7 cellular contexts compared by ENCODE assay signal in the genomic region with DNA sequence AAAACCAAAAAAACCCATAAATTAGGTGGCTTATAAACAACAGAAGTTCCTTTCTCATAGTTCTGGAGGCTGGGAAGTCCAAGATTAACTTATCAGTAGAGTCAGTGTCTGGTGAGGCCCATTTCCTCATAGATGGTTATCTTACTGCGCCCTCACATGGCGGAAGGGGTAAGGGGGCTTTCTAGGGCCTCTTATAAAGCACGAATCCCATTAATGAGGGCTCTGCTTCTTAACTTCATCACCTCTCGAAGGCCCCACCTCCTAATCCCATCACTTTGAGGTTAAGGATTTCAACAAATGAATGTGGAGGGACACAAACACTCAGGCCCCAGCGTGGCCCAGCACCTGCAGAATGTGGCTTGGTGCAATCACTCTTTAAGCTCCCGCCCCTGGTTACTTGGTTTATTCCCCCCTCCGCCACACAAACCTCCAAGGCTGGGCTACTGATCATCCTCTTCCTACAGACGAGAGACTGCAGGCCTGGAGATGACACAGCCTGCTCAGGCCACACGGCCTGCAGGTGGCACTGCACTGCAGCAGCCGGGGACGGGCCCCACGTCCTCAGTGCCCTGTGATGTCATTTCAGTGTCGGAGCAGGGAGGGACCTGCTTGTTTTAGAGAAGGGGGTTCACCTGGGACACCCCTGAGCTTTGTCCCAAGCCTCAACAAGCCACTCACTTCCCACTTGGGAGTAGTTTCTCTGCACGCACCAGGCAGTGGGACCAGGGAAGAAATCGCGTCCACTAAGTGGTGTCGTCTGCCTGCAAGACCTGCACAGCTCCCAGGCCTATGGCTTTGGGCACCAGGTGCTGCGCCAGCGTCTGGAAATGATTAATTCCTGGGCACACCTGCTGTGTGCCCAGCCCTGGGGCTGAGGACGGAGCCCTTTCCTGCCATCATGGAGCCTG.
A peak's percentile ranks its signal among the peaks of the same experiment; 100 is the strongest.
DNase-seq lines count a peak whose midpoint lies in the region; ATAC-seq and TF ChIP-seq lines count a peak whose summit lies in the region.
"Not testable (repeated sequence)": the region's sequence is repeated elsewhere in the genome, so short reads cannot be mapped to it uniquely, and the experiment has no call there.

No MANE protein-coding gene starts in this region.

- ATAC-seq in PC-3, result peak; percentile 96
- ATAC-seq in activated CD8-positive, alpha-beta T cell treated with anti-CD3 and anti-CD28 coated beads for 36 hours, result peak; percentile 98

- H3K27me3 ChIP-seq in PC-3 (ENCODE audit: low read length); spleen (replicated peaks in 1 of 7): not testable (repeated sequence)

- not testable (repeated sequence) for TF ChIP-seq POLR2A in spleen (IDR thresholded peaks at IDR 0.05)

- not testable (repeated sequence) for H3K9me2 ChIP-seq in PC-3 (replicated peaks; ENCODE audit: low read length)

- not testable (repeated sequence) for H3K27me3 Mint-ChIP-seq in activated CD8-positive, alpha-beta T cell treated with anti-CD3 and anti-CD28 coated beads for 36 hours

- POLR2A ChIA-PET in PC-3 (lab: Charles Lee; ENCODE audit: unreplicated experiment); activated CD8-positive, alpha-beta T cell treated with anti-CD3 and anti-CD28 coated beads for 36 hours (lab: Charles Lee): not testable (repeated sequence)

- DNase-seq in LNCaP clone FGC (ENCODE audit: low read depth) (peak; percentile 10), PC-3 (peak; percentile 66), choroid plexus epithelial cell (ENCODE audit: low read depth) (peak; percentile 52), kidney glomerular epithelial cell (lab: John Stamatoyannopoulos, UW) (peak; percentile 10), spleen (peak; percentile 88)
- DNase-seq in activated CD8-positive, alpha-beta T cell treated with anti-CD3 and anti-CD28 coated beads for 36 hours, result peak; percentile 75

- H3K79me2 ChIP-seq in PC-3 (ENCODE audit: low read length), result not testable (repeated sequence)

- H3K36me3 Mint-ChIP-seq in activated CD8-positive, alpha-beta T cell treated with anti-CD3 and anti-CD28 coated beads for 36 hours (ENCODE audit: low read depth), result not testable (repeated sequence)

- not testable (repeated sequence) for H3K27ac ChIP-seq in PC-3 (ENCODE audit: low read length); spleen

- WGBS in spleen, 5 donors, result 51 to 82% (median 57%) methylated on average over 8 to 18 of the region's 20 CpGs

- not testable (repeated sequence) for H3K36me3 ChIP-seq in PC-3 (ENCODE audit: low read depth, low read length)
- peaks cover 0 to 14% (median 0%) of the 10 kb centered on the region in 6 donors for H3K36me3 ChIP-seq in spleen

- H3K4me1 Mint-ChIP-seq in activated CD8-positive, alpha-beta T cell treated with anti-CD3 and anti-CD28 coated beads for 36 hours (ENCODE audit: low read depth), result peaks cover 10% of the 10 kb centered on the region

- peak overlapping the region; percentile 15 for H3K27ac Mint-ChIP-seq in activated CD8-positive, alpha-beta T cell treated with anti-CD3 and anti-CD28 coated beads for 36 hours

- not testable (repeated sequence) for H3K4me1 ChIP-seq in PC-3 (ENCODE audit: insufficient read depth, low read length)
- peaks cover 0 to 35% (median 2%) of the 10 kb centered on the region in 6 donors for H3K4me1 ChIP-seq in spleen

- CTCF ChIA-PET in PC-3 (lab: Charles Lee); activated CD8-positive, alpha-beta T cell treated with anti-CD3 and anti-CD28 coated beads for 36 hours (lab: Charles Lee): not testable (repeated sequence)

- H3K9me3 ChIP-seq in PC-3 (ENCODE audit: low read length); spleen: not testable (repeated sequence)

- not testable (repeated sequence) for H3K4me3 Mint-ChIP-seq in activated CD8-positive, alpha-beta T cell treated with anti-CD3 and anti-CD28 coated beads for 36 hours

- peak overlapping the region; percentile 37; the same call in 1 of the 2 replicates for H3K4me2 ChIP-seq in PC-3 (ENCODE audit: low read length)

- TF ChIP-seq CTCF in GM12875 (IDR thresholded peaks at IDR 0.05; ENCODE audit: borderline replicate concordance, insufficient read depth, low read depth, low read length) (peak; percentile 63), LNCaP clone FGC (IDR thresholded peaks at IDR 0.05; ENCODE audit: control insufficient read depth, extremely low read depth, insufficient read depth) (peak; percentile 76), PC-3 (conservative IDR thresholded peaks at IDR 0.05; ENCODE audit: low read depth, low read length) (peak; percentile 57), choroid plexus epithelial cell (conservative IDR thresholded peaks at IDR 0.05; ENCODE audit: low read depth, low read length) (peak; percentile 46), spleen (IDR thresholded peaks at IDR 0.05 in 8 of 11, conservative IDR thresholded peaks at IDR 0.05 in 3 of 11) (peak in 8 of 11 experiments; percentile 24 to 73 (median 56))
- peak; percentile 56 for TF ChIP-seq CTCF in activated CD8-positive, alpha-beta T cell treated with anti-CD3 and anti-CD28 coated beads for 36 hours (IDR thresholded peaks at IDR 0.05)

- intact Hi-C loops in PC-3 (cut with micrococcal nuclease); activated CD8-positive, alpha-beta T cell treated with anti-CD3 and anti-CD28 coated beads for 36 hours (cut with micrococcal nuclease); spleen (cut with DNase I; ENCODE audit: low total_unique reads): not testable (repeated sequence)

- not testable (repeated sequence) for H3F3A ChIP-seq in PC-3 (ENCODE audit: low read length, unreplicated experiment)

- not testable (repeated sequence) for H3K9me3 Mint-ChIP-seq in activated CD8-positive, alpha-beta T cell treated with anti-CD3 and anti-CD28 coated beads for 36 hours

- BruUV-seq in PC-3 (replicated peaks; lab: Mats Ljungman, UMichigan), result not testable (repeated sequence)

- H2AFZ ChIP-seq in PC-3 (ENCODE audit: low read length), result not testable (repeated sequence)

- H3K9ac ChIP-seq in PC-3 (ENCODE audit: low read length), result not testable (repeated sequence)

- not testable (repeated sequence) for H4K20me1 ChIP-seq in PC-3 (ENCODE audit: low read length)

- not testable (repeated sequence) for H3K4me3 ChIP-seq in GM12875 (ENCODE audit: low read depth, low read length); LNCaP clone FGC (ENCODE audit: low read depth, low read length); PC-3 (ENCODE audit: low read length); choroid plexus epithelial cell (ENCODE audit: low read depth, low read length); spleen

Comparison
In these comparisons a context has a peak if more than half of its experiments do, and no peak if none do; other contexts are left out.
1. DNase-seq: peak in every context shown above with its lines; median percentile 88 in spleen; 75 in activated CD8-positive, alpha-beta T cell treated with anti-CD3 and anti-CD28 coated beads for 36 hours; 66 in PC-3; 52 in choroid plexus epithelial cell; 10 in LNCaP clone FGC; 10 in kidney glomerular epithelial cell.